ENCODE assay signal across 15 cellular contexts in genomic region chr22:39264344-39265116, GRCh38. TPM values are rescaled to one million over a fixed set of nuclear protein-coding genes. Genes with fewer than 3 reads are reported as not detected.
DNase-seq lines count a peak whose midpoint lies in the region; ATAC-seq, FAIRE-seq and TF ChIP-seq lines count a peak whose summit lies in the region.
"Had no signal": no experiment of that assay in that cellular context is flagged by ENCODE, and none has a peak within 500 bp of the region (broad histone marks: within the 10 kb centered on the region; RNA-seq: fewer than 3 reads in every experiment).

No MANE protein-coding gene starts in this region.

- no TSS peak for BruUV-seq in GM12878 (replicated peaks; lab: Mats Ljungman, UMichigan)

- H3K27me3 Mint-ChIP-seq in stimulated activated naive CD8-positive, alpha-beta T cell treated with anti-CD3 and anti-CD28 coated beads, Interleukin-15, Interleukin-2, amounts not matched to agents 100 ng/mL and 50 ng/mL, for 24 hours, result no peaks in the 10 kb centered on the region
- peaks cover 13% of the 10 kb centered on the region for H3K27me3 Mint-ChIP-seq in stimulated activated naive CD8-positive, alpha-beta T cell treated with anti-CD3 and anti-CD28 coated beads, Interleukin-15, amount 100 ng/mL, for 72 hours

- no peaks in the 10 kb centered on the region for H3K27me3 ChIP-seq in GM12878 (replicated peaks in 1 of 2; ENCODE audit: control insufficient read depth in 2 of 2, insufficient read depth in 2 of 2, low read length in 1 of 2)
- no peaks in the 10 kb centered on the region for H3K27me3 ChIP-seq in aorta (ENCODE audit: control insufficient read depth in 1 of 2, insufficient read depth in 2 of 2, low read length in 1 of 2)
- H3K27me3 ChIP-seq: SJSA1 had no signal

- H3K4me1 ChIP-seq in GM12878 (ENCODE audit: control insufficient read depth, insufficient read depth, low read length), result peaks cover 37% of the 10 kb centered on the region
- no peaks in the 10 kb centered on the region for H3K4me1 ChIP-seq in mucosa of descending colon (ENCODE audit: low read depth)
- H3K4me1 ChIP-seq in aorta (ENCODE audit: control insufficient read depth in 1 of 2, insufficient read depth in 2 of 2, low read length in 2 of 2), result no peaks in the 10 kb centered on the region
- H3K4me1 ChIP-seq: prostate gland, SJSA1 had no signal

- H3K36me3 Mint-ChIP-seq in stimulated activated naive CD8-positive, alpha-beta T cell treated with anti-CD3 and anti-CD28 coated beads, Interleukin-15, Interleukin-2, amounts not matched to agents 100 ng/mL and 50 ng/mL, for 24 hours (ENCODE audit: low read depth), result no peaks in the 10 kb centered on the region

- POLR2A ChIA-PET in GM12878 (lab: Charles Lee), result interaction anchor here (0.6 kb wide), 2 partner anchors 81 to 1122 kb away, joined by 3 to 5 read pairs; no protein-coding TSS in a partner anchor

- no peak overlapping the region for H2AFZ ChIP-seq in GM12878 (ENCODE audit: control insufficient read depth, low read depth, low read length)

- intact Hi-C loops in GM12878 (cut with micrococcal nuclease; ENCODE audit: unreplicated experiment) (no loop called here), mucosa of descending colon (cut with DNase I, micrococcal nuclease) (no loop called here), aorta (cut with DNase I) (no loop called here)

- no peak overlapping the region for H3K4me2 ChIP-seq in GM12878 (ENCODE audit: control insufficient read depth, insufficient read depth)

- RAD21 ChIA-PET in GM12878 (lab: Charles Lee; ENCODE audit: unreplicated experiment), result interaction anchor here (0.7 kb wide), 1 partner anchor 27 kb away, joined by 3 read pairs; no protein-coding TSS in a partner anchor

- peak overlapping the region; percentile 9; the same call in 1 of the 2 replicates for H3K9ac ChIP-seq in GM12878 (ENCODE audit: control insufficient read depth, insufficient read depth, low read length)

- no peak for DNase-seq in stimulated activated naive CD8-positive, alpha-beta T cell treated with anti-CD3 and anti-CD28 coated beads, Interleukin-15, amount 100 ng/mL, for 72 hours
- no peak for DNase-seq in GM12878 (ENCODE audit: low read depth, low spot score)
- DNase-seq in mucosa of descending colon, result peak in 2 of 3 donors; percentile 46 to 50
- peak in 1 of 2 donors; percentile 92 for DNase-seq in aorta
- no peak for DNase-seq in HUDEP-2 (lab: John Stamatoyannopoulos, UW; ENCODE audit: unreplicated experiment in 76 of 76)
- DNase-seq: effector CD8-positive, alpha-beta T cell; foreskin fibroblast; NCI-H1436 treated with DMSO at 0.1 percent for 48 hours; NCI-H524 treated with DMSO at 0.1 percent for 48 hours had no signal

- no peak for FAIRE-seq in GM12878 (lab: Jason Lieb, UNC)

- TF ChIP-seq RAD21 in GM12878 (IDR thresholded peaks at IDR 0.05; ENCODE audit: insufficient read depth, low read depth, low read length), result no peak

- CTCF ChIA-PET in GM12878 (lab: Yijun Ruan, JAX), result interaction anchor here (0.9 to 1.9 kb wide), 4 partner anchors 46 to 496 kb away, joined by 3 to 4 read pairs (median 4); no protein-coding TSS in a partner anchor

- peaks cover 13% of the 10 kb centered on the region for H3K4me1 Mint-ChIP-seq in stimulated activated naive CD8-positive, alpha-beta T cell treated with anti-CD3 and anti-CD28 coated beads, Interleukin-15, Interleukin-2, amounts not matched to agents 100 ng/mL and 50 ng/mL, for 24 hours (ENCODE audit: low read depth)
- H3K4me1 Mint-ChIP-seq in stimulated activated naive CD8-positive, alpha-beta T cell treated with anti-CD3 and anti-CD28 coated beads, Interleukin-15, amount 100 ng/mL, for 72 hours, result peaks cover 28% of the 10 kb centered on the region

- H3K9me3 ChIP-seq in GM12878 (replicated peaks; ENCODE audit: control insufficient read depth, insufficient read depth, low read length), result peaks cover 3% of the 10 kb centered on the region; the same call in 2 of the 3 replicates
- peaks cover 10% of the 10 kb centered on the region for H3K9me3 ChIP-seq in mucosa of descending colon
- H3K9me3 ChIP-seq in aorta (ENCODE audit: control insufficient read depth, low read length), result peaks cover 4% of the 10 kb centered on the region
- H3K9me3 ChIP-seq: prostate gland had no signal

- in situ Hi-C loops in GM12878 (cut with MboI), result no loop called here

- SMC1A ChIA-PET in GM12878 (lab: Charles Lee; ENCODE audit: uncharacterized antibody, unreplicated experiment), result interaction anchor here (0.9 to 1.2 kb wide), 3 partner anchors 11 to 22 kb away, joined by 3 read pairs; no protein-coding TSS in a partner anchor

- ATAC-seq in stimulated activated naive CD8-positive, alpha-beta T cell treated with anti-CD3 and anti-CD28 coated beads, Interleukin-15, amount 100 ng/mL, for 72 hours, result no peak
- ATAC-seq in GM12878 (peak; percentile 46), mucosa of descending colon (peak; percentile 58), aorta (ENCODE audit: low FRiP score) (peak; percentile 23), GM18519 (IDR thresholded peaks at IDR 0.05; ENCODE audit: low FRiP score, unreplicated experiment) (no peak), GM18502 (IDR thresholded peaks at IDR 0.05; ENCODE audit: poor library complexity, unreplicated experiment) (no peak)

- H3K27ac Mint-ChIP-seq in stimulated activated naive CD8-positive, alpha-beta T cell treated with anti-CD3 and anti-CD28 coated beads, Interleukin-15, Interleukin-2, amounts not matched to agents 100 ng/mL and 50 ng/mL, for 24 hours, result peak overlapping the region; percentile 21
- no peak overlapping the region for H3K27ac Mint-ChIP-seq in stimulated activated naive CD8-positive, alpha-beta T cell treated with anti-CD3 and anti-CD28 coated beads, Interleukin-15, amount 100 ng/mL, for 72 hours

- no peak for TF ChIP-seq EP300 in GM12878 (IDR thresholded peaks at IDR 0.05; ENCODE audit: borderline replicate concordance in 1 of 2, control insufficient read depth in 1 of 2, low read depth in 2 of 2, low read length in 2 of 2)

- 83% methylated on average over 14 of the region's 14 CpGs for WGBS in GM12878 (ENCODE audit: insufficient coverage, insufficient replicate concordance, low lambda C conversion rate, missing lambda C conversion rate)
- WGBS in aorta, 2 donors, result 75 to 80% methylated on average over 14 of the region's 14 CpGs

- H3K79me2 ChIP-seq in GM12878 (ENCODE audit: control insufficient read depth, insufficient read depth, low read length), result no peaks in the 10 kb centered on the region

- TF ChIP-seq POLR2A in GM12878 (IDR thresholded peaks at IDR 0.05; ENCODE audit: low read depth, low read length), result no peak

- H3K36me3 ChIP-seq in GM12878 (ENCODE audit: control insufficient read depth in 2 of 2, insufficient read depth in 2 of 2, low read length in 1 of 2), result no peaks in the 10 kb centered on the region
- no peaks in the 10 kb centered on the region for H3K36me3 ChIP-seq in mucosa of descending colon (ENCODE audit: low read depth)
- H3K36me3 ChIP-seq in aorta (ENCODE audit: control insufficient read depth in 1 of 2, insufficient read depth in 2 of 2, low read length in 1 of 2), result no peaks in the 10 kb centered on the region
- H3K36me3 ChIP-seq: prostate gland, SJSA1 had no signal

- H3K4me3 Mint-ChIP-seq in stimulated activated naive CD8-positive, alpha-beta T cell treated with anti-CD3 and anti-CD28 coated beads, Interleukin-15, Interleukin-2, amounts not matched to agents 100 ng/mL and 50 ng/mL, for 24 hours, result no peak overlapping the region
- peak overlapping the region in 1 of 2 donors; percentile 6 for H3K4me3 Mint-ChIP-seq in stimulated activated naive CD8-positive, alpha-beta T cell treated with anti-CD3 and anti-CD28 coated beads, Interleukin-15, amount 100 ng/mL, for 72 hours

- no peaks in the 10 kb centered on the region for H4K20me1 ChIP-seq in GM12878 (ENCODE audit: control insufficient read depth, insufficient read depth)

- H3K9me3 Mint-ChIP-seq in stimulated activated naive CD8-positive, alpha-beta T cell treated with anti-CD3 and anti-CD28 coated beads, Interleukin-15, Interleukin-2, amounts not matched to agents 100 ng/mL and 50 ng/mL, for 24 hours, result no peaks in the 10 kb centered on the region
- H3K9me3 Mint-ChIP-seq in stimulated activated naive CD8-positive, alpha-beta T cell treated with anti-CD3 and anti-CD28 coated beads, Interleukin-15, amount 100 ng/mL, for 72 hours, result peaks cover 0 to 22% of the 10 kb centered on the region in 2 donors

- TF ChIP-seq CTCF in GM12878 (IDR thresholded peaks at IDR 0.05 in 2 of 3, conservative IDR thresholded peaks at IDR 0.05 in 1 of 3; ENCODE audit: control insufficient read depth in 2 of 3, extremely low read depth in 1 of 3, insufficient read depth in 1 of 3, low read depth in 3 of 3, low read length in 3 of 3), result no peak
- TF ChIP-seq CTCF in mucosa of descending colon (IDR thresholded peaks at IDR 0.05), result no peak

- H3K4me3 ChIP-seq in GM12878 (no peak overlapping the region), mucosa of descending colon (no peak overlapping the region), aorta (ENCODE audit: low read length in 2 of 2) (no peak overlapping the region)
- H3K4me3 ChIP-seq: prostate gland, SJSA1 had no signal

- peak overlapping the region; percentile 96 for H3K27ac ChIP-seq in GM12878 (ENCODE audit: control insufficient read depth, insufficient read depth)
- no peak overlapping the region for H3K27ac ChIP-seq in aorta (ENCODE audit: low read depth in 1 of 2, low read length in 2 of 2)
- H3K27ac ChIP-seq: prostate gland, SJSA1, VCaP had no signal

RNA-seq across cellular contexts. Expression of gene PDGFB, which starts 19.7 kb away (rescaled TPM):
- total RNA-seq in GM12878 (2013; cell fraction: nucleolus; rRNA removed), result not detected in 2 replicates
- total RNA-seq in GM12878 (2014; rRNA removed) (0.56 and 1.0 TPM in 2 replicates), GM12878 (2014; rRNA removed; fragmentation: Illumina TruSeq; extraction: Trizol) (0.46 and 0.58 TPM in 2 replicates), GM12878 (2021) (0.98 and 1.1 TPM in 2 replicates), mucosa of descending colon (10 to 100 TPM in 1 of 3 donors, 1 to 10 TPM in 2; 1.8 to 16.6 (median 5.4) TPM), aorta (10 to 100 TPM in 1 of 2 donors, 1 to 10 TPM in 1; 6.7 to 20.7 TPM)
- 0.25 TPM for polyA plus RNA-seq in GM12878 (2011; ENCODE audit: low read depth)
- polyA plus RNA-seq in GM12878 (2011; rRNA removed) (not detected in 2 replicates), GM12878 (2014; fragmentation: Illumina TruSeq; extraction: Trizol) (0.29 and 0.57 TPM in 2 replicates), GM12878 (2014; fragmentation: Nextera tagmentation; extraction: Ambion mirVana) (under 1 TPM; 0.13 to 0.19 TPM), GM12878 (2014; rRNA removed) (0.76 and 0.91 TPM in 2 replicates), GM12878 (2016; fragmentation: Nextera tagmentation; extraction: Ambion mirVana) (under 1 TPM; 0.23 to 0.24 TPM), aorta (1 to 10 TPM in 1 of 2 donors, under 1 TPM in 1; 0.97 to 1.9 TPM)
- polyA plus RNA-seq in GM12878 (2011; cell fraction: cytosol; rRNA removed), result 0.07 TPM in 1 of 2 replicates, not detected in the other
- polyA plus RNA-seq in GM12878 (2011; cell fraction: nucleus; rRNA removed), result 0.09 and 0.19 TPM in 2 replicates
- 0.39 and 1.6 TPM in 2 replicates for polyA plus RNA-seq in GM12878 (2012)
- polyA minus RNA-seq in GM12878 (2011; rRNA and poly(A)+ RNA removed), result not detected in 2 replicates
- polyA minus RNA-seq in GM12878 (2011; cell fraction: cytosol; rRNA and poly(A)+ RNA removed), result not detected in 2 replicates
- not detected in 2 replicates for polyA minus RNA-seq in GM12878 (2011; cell fraction: nucleus; rRNA and poly(A)+ RNA removed)

RNA-seq across cellular contexts. Expression of gene RPL3, which starts 54.9 kb away (rescaled TPM):
- 617 and 660 TPM in 2 replicates for total RNA-seq in GM12878 (2013; cell fraction: nucleolus; rRNA removed)
- total RNA-seq in GM12878 (2014; rRNA removed) (3,609 and 4,063 TPM in 2 replicates), GM12878 (2014; rRNA removed; fragmentation: Illumina TruSeq; extraction: Trizol) (4,008 and 4,055 TPM in 2 replicates), GM12878 (2021) (3,311 and 3,339 TPM in 2 replicates), mucosa of descending colon (1,000 to 10,000 TPM; 1,561 to 1,749 (median 1,709) TPM), aorta (1,000 to 10,000 TPM; 1,469 to 1,615 TPM)
- polyA plus RNA-seq in GM12878 (2011; ENCODE audit: low read depth), result 2,680 TPM
- polyA plus RNA-seq in GM12878 (2011; rRNA removed) (2,932 and 3,630 TPM in 2 replicates), GM12878 (2014; fragmentation: Illumina TruSeq; extraction: Trizol) (2,337 and 3,976 TPM in 2 replicates), GM12878 (2014; fragmentation: Nextera tagmentation; extraction: Ambion mirVana) (1,000 to 10,000 TPM; 4,597 to 6,791 TPM), GM12878 (2014; rRNA removed) (4,251 and 4,350 TPM in 2 replicates), GM12878 (2016; fragmentation: Nextera tagmentation; extraction: Ambion mirVana) (1,000 to 10,000 TPM; 1,534 to 1,710 TPM), aorta (1,000 to 10,000 TPM; 2,999 to 4,700 TPM)
- polyA plus RNA-seq in GM12878 (2011; cell fraction: cytosol; rRNA removed), result 4,949 and 6,264 TPM in 2 replicates
- polyA plus RNA-seq in GM12878 (2011; cell fraction: nucleus; rRNA removed), result 2,731 and 2,827 TPM in 2 replicates
- 5,254 and 5,686 TPM in 2 replicates for polyA plus RNA-seq in GM12878 (2012)
- polyA minus RNA-seq in GM12878 (2011; rRNA and poly(A)+ RNA removed), result 2,132 and 3,515 TPM in 2 replicates
- polyA minus RNA-seq in GM12878 (2011; cell fraction: cytosol; rRNA and poly(A)+ RNA removed), result 930 and 947 TPM in 2 replicates
- polyA minus RNA-seq in GM12878 (2011; cell fraction: nucleus; rRNA and poly(A)+ RNA removed), result 567 and 823 TPM in 2 replicates

Comparison
In these comparisons a context has a peak if more than half of its experiments do, and no peak if none do; other contexts are left out.
1. ATAC-seq: peak in GM12878 (single experiment), mucosa of descending colon (single experiment) and aorta (single experiment); none in stimulated activated naive CD8-positive, alpha-beta T cell treated with anti-CD3 and anti-CD28 coated beads, Interleukin-15, amount 100 ng/mL, for 72 hours (single experiment), GM18519 (single experiment) and GM18502 (single experiment).
2. DNase-seq: peak in mucosa of descending colon (2 of 3); none in stimulated activated naive CD8-positive, alpha-beta T cell treated with anti-CD3 and anti-CD28 coated beads, Interleukin-15, amount 100 ng/mL, for 72 hours (0 of 2), GM12878 (single experiment) and HUDEP-2 (0 of 76).